In genomic region chr20:37309941-37310590, GRCh38 we compare ENCODE assay signal across 20 cellular contexts. TPM values are rescaled to one million over a fixed set of nuclear protein-coding genes. Genes with fewer than 3 reads are reported as not detected.
DNase-seq lines count a peak whose midpoint lies in the region; ATAC-seq lines count a peak whose summit lies in the region.
"Had no signal": no experiment of that assay in that cellular context is flagged by ENCODE, and none has a peak within 500 bp of the region (broad histone marks: within the 10 kb centered on the region; RNA-seq: fewer than 3 reads in every experiment).

No MANE protein-coding gene starts in this region.

- peak overlapping the region; percentile 26 for H3K27ac Mint-ChIP-seq in stimulated activated naive B cell treated with anti-CD40 and anti-IgM and Interleukin-4, amounts not matched to agents 10 μg/mL and 1 μg/mL and 100 μg/mL, for 72 hours

- intact Hi-C loops in posterior vena cava (cut with DNase I) = no loop called here

- H2AK5ac ChIP-seq in mesenchymal stem cell (ENCODE audit: low read length, severe bottlenecking) = no peak overlapping the region

- no peak overlapping the region for H2BK15ac ChIP-seq in mesenchymal stem cell (ENCODE audit: low read depth, poor library complexity, severe bottlenecking)

- H3F3A ChIP-seq in GM23248 (ENCODE audit: insufficient read depth) = peaks cover 14% of the 10 kb centered on the region; the same call in 1 of the 2 replicates

- H2BK12ac ChIP-seq in mesenchymal stem cell (ENCODE audit: low read length in 2 of 2) = no peak overlapping the region

- no peak overlapping the region for H2BK120ac ChIP-seq in mesenchymal stem cell (ENCODE audit: low read depth, low read length)

- no peak overlapping the region for H3K4me2 ChIP-seq in mesenchymal stem cell (ENCODE audit: low read length, poor library complexity, severe bottlenecking)
- no peak overlapping the region for H3K4me2 ChIP-seq in GM23248 (ENCODE audit: unreplicated experiment)

- DNase-seq in activated effector memory CD4-positive, alpha-beta T cell treated with anti-CD3 and anti-CD28 coated beads, Interleukin-2, amount 50 U/mL, for 16 hours = peak; percentile 45
- no peak for DNase-seq in activated effector memory CD4-positive, alpha-beta T cell treated with Interleukin-2 at 50 U/mL for 16 hours
- peak; percentile 37 for DNase-seq in amniotic epithelial cell (ENCODE audit: low read depth)
- DNase-seq in mesenchymal stem cell = peak; percentile 30
- DNase-seq in stimulated activated naive B cell treated with anti-CD40 and anti-IgM and Interleukin-4, amounts not matched to agents 10 μg/mL and 1 μg/mL and 100 μg/mL, for 72 hours = no peak
- no peak for DNase-seq in GM23248
- no peak for DNase-seq in posterior vena cava (ENCODE audit: low spot score)
- DNase-seq: activated CD4-positive, alpha-beta T cell treated with anti-CD3 and anti-CD28 coated beads for 36 hours; activated T-cell treated with anti-CD3 and anti-CD28 coated beads, Interleukin-2, amount 50 U/mL, for 1 hour; anterior cingulate cortex; COR-L47; foreskin melanocyte; HFFc6; NCI-H524 treated with DMSO at 0.1 percent for 48 hours; spleen; T-helper 1 cell had no signal

- no peak for ATAC-seq in stimulated activated naive B cell treated with anti-CD40 and anti-IgM and Interleukin-4, amounts not matched to agents 10 μg/mL and 1 μg/mL and 100 μg/mL, for 72 hours (replicated peaks)
- ATAC-seq in HG03196 (IDR thresholded peaks at IDR 0.05; ENCODE audit: unreplicated experiment) = no peak
- ATAC-seq: activated CD4-positive, alpha-beta T cell treated with anti-CD3 and anti-CD28 coated beads for 36 hours; naive thymus-derived CD8-positive, alpha-beta T cell; Panc1 had no signal

- no peak overlapping the region for H3K4ac ChIP-seq in mesenchymal stem cell (ENCODE audit: low read depth in 1 of 2, low read length in 2 of 2)

- H3K18ac ChIP-seq in mesenchymal stem cell (ENCODE audit: low read depth in 1 of 2, low read length in 2 of 2) = no peak overlapping the region

- H3K27ac ChIP-seq in mesenchymal stem cell (ENCODE audit: low read length, poor library complexity, severe bottlenecking) = no peak overlapping the region
- no peak overlapping the region for H3K27ac ChIP-seq in GM23248
- H3K27ac ChIP-seq: spleen, upper lobe of left lung had no signal

- H3K27me3 Mint-ChIP-seq in stimulated activated naive B cell treated with anti-CD40 and anti-IgM and Interleukin-4, amounts not matched to agents 10 μg/mL and 1 μg/mL and 100 μg/mL, for 72 hours = no peaks in the 10 kb centered on the region
- H3K27me3 Mint-ChIP-seq: activated CD4-positive, alpha-beta T cell treated with anti-CD3 and anti-CD28 coated beads for 36 hours; naive thymus-derived CD8-positive, alpha-beta T cell had no signal

- no peak overlapping the region for H3K9ac ChIP-seq in mesenchymal stem cell (ENCODE audit: low read length)
- no peak overlapping the region for H3K9ac ChIP-seq in GM23248

- H3K9me3 ChIP-seq in mesenchymal stem cell (ENCODE audit: control insufficient read depth, low read length) = no peaks in the 10 kb centered on the region
- no peaks in the 10 kb centered on the region for H3K9me3 ChIP-seq in GM23248 (ENCODE audit: low read depth)
- H3K9me3 ChIP-seq: spleen, upper lobe of left lung had no signal

- WGBS in mesenchymal stem cell = 73% methylated on average over 16 of the region's 16 CpGs
- 58 to 59% methylated on average over 16 of the region's 16 CpGs for WGBS in GM23248 (ENCODE audit: low coverage in 1 of 2, low lambda C conversion rate in 2 of 2, missing lambda C conversion rate in 2 of 2), 2 experiments

- no peak overlapping the region for H3K4me3 Mint-ChIP-seq in stimulated activated naive B cell treated with anti-CD40 and anti-IgM and Interleukin-4, amounts not matched to agents 10 μg/mL and 1 μg/mL and 100 μg/mL, for 72 hours
- H3K4me3 Mint-ChIP-seq: activated CD4-positive, alpha-beta T cell treated with anti-CD3 and anti-CD28 coated beads for 36 hours; HFFc6; naive thymus-derived CD8-positive, alpha-beta T cell had no signal

- no peaks in the 10 kb centered on the region for H3K9me2 ChIP-seq in GM23248 (ENCODE audit: insufficient read depth)

- H2BK5ac ChIP-seq in mesenchymal stem cell (ENCODE audit: low read depth, low read length, poor library complexity, severe bottlenecking) = no peak overlapping the region

- H3K23ac ChIP-seq in mesenchymal stem cell (ENCODE audit: low read length in 2 of 2) = no peak overlapping the region

- no peak overlapping the region for H4K91ac ChIP-seq in mesenchymal stem cell (ENCODE audit: low read length)

- H2AFZ ChIP-seq in mesenchymal stem cell (ENCODE audit: low read depth, low read length) = no peak overlapping the region
- no peak overlapping the region for H2AFZ ChIP-seq in GM23248

- peaks cover 40 to 47% of the 10 kb centered on the region in 2 experiments for H3K36me3 ChIP-seq in mesenchymal stem cell (ENCODE audit: control insufficient read depth in 1 of 2, insufficient read depth in 2 of 2, low read depth in 1 of 2, low read length in 2 of 2)
- H3K36me3 ChIP-seq in GM23248 (ENCODE audit: low read depth) = no peaks in the 10 kb centered on the region

- H3K79me2 ChIP-seq in GM23248 (ENCODE audit: insufficient read depth) = peaks cover 86% of the 10 kb centered on the region

- H4K20me1 ChIP-seq in GM23248 (ENCODE audit: insufficient read depth) = no peaks in the 10 kb centered on the region

- no peak overlapping the region for H3K4me3 ChIP-seq in mesenchymal stem cell (ENCODE audit: insufficient read depth in 1 of 2, low read depth in 1 of 2, low read length in 2 of 2)
- H3K4me3 ChIP-seq in GM23248 = no peak overlapping the region
- H3K4me3 ChIP-seq: spleen, upper lobe of left lung had no signal

- peaks cover 11% of the 10 kb centered on the region for H3K4me1 ChIP-seq in mesenchymal stem cell (ENCODE audit: control insufficient read depth, insufficient read depth, low read depth, low read length)
- H3K4me1 ChIP-seq in GM23248 (ENCODE audit: insufficient read depth) = peaks cover 28% of the 10 kb centered on the region

- H3K36me3 Mint-ChIP-seq in stimulated activated naive B cell treated with anti-CD40 and anti-IgM and Interleukin-4, amounts not matched to agents 10 μg/mL and 1 μg/mL and 100 μg/mL, for 72 hours = peaks cover 49 to 78% of the 10 kb centered on the region in 2 donors

- no peak overlapping the region for H4K8ac ChIP-seq in mesenchymal stem cell (ENCODE audit: low read length)

- in situ Hi-C loops in GM23248 (cut with MboI) = no loop called here

- H3K9me3 Mint-ChIP-seq in stimulated activated naive B cell treated with anti-CD40 and anti-IgM and Interleukin-4, amounts not matched to agents 10 μg/mL and 1 μg/mL and 100 μg/mL, for 72 hours = no peaks in the 10 kb centered on the region
- H3K9me3 Mint-ChIP-seq: HFFc6; naive thymus-derived CD8-positive, alpha-beta T cell had no signal

- peaks cover 39 to 67% of the 10 kb centered on the region in 2 donors for H3K4me1 Mint-ChIP-seq in stimulated activated naive B cell treated with anti-CD40 and anti-IgM and Interleukin-4, amounts not matched to agents 10 μg/mL and 1 μg/mL and 100 μg/mL, for 72 hours

- no peak overlapping the region for H3K14ac ChIP-seq in mesenchymal stem cell (ENCODE audit: low read length in 2 of 2)

- peaks cover 52% of the 10 kb centered on the region for H3K79me1 ChIP-seq in mesenchymal stem cell (replicated peaks; ENCODE audit: low read length, poor library complexity, severe bottlenecking)

- H3K27me3 ChIP-seq in mesenchymal stem cell (ENCODE audit: control insufficient read depth in 1 of 2, insufficient read depth in 1 of 2, low read length in 2 of 2) = no peaks in the 10 kb centered on the region
- no peaks in the 10 kb centered on the region for H3K27me3 ChIP-seq in GM23248 (replicated peaks; ENCODE audit: insufficient read depth)
- H3K27me3 ChIP-seq: spleen, upper lobe of left lung had no signal

RNA-seq across cellular contexts. Expression of gene MANBAL, which starts 20.6 kb away (rescaled TPM):
- 53.0 TPM for polyA plus RNA-seq in mesenchymal stem cell (2013, experiment 1 of 2)
- 53.3 TPM for polyA plus RNA-seq in mesenchymal stem cell (2013, experiment 2 of 2)
- 23.6 and 24.8 TPM in 2 replicates for total RNA-seq in GM23248 (2014; rRNA removed; shearing (Covaris generic))
- 96.3 and 105 TPM in 2 replicates for polyA plus RNA-seq in GM23248 (2016; fragmentation: Nextera tagmentation; extraction: Ambion mirVana)
- 10 to 100 TPM; 51.9 to 54.2 TPM for total RNA-seq in posterior vena cava

RNA-seq across cellular contexts. Expression of gene SRC, which starts 35.9 kb away (rescaled TPM):
- 9.6 TPM for polyA plus RNA-seq in mesenchymal stem cell (2013, experiment 1 of 2)
- polyA plus RNA-seq in mesenchymal stem cell (2013, experiment 2 of 2) = 8.0 TPM
- total RNA-seq in GM23248 (2014; rRNA removed; shearing (Covaris generic)) = 28.6 and 29.8 TPM in 2 replicates
- polyA plus RNA-seq in GM23248 (2016; fragmentation: Nextera tagmentation; extraction: Ambion mirVana) = 13.9 and 17.0 TPM in 2 replicates
- total RNA-seq in posterior vena cava = 10 to 100 TPM; 35.4 to 39.1 TPM

RNA-seq across cellular contexts. Expression of gene GHRH, which starts 48.5 kb away (rescaled TPM):
- polyA plus RNA-seq in mesenchymal stem cell (2013, experiment 1 of 2) = not detected
- not detected for polyA plus RNA-seq in mesenchymal stem cell (2013, experiment 2 of 2)
- total RNA-seq in GM23248 (2014; rRNA removed; shearing (Covaris generic)) = not detected in 2 replicates
- polyA plus RNA-seq in GM23248 (2016; fragmentation: Nextera tagmentation; extraction: Ambion mirVana) = not detected in 2 replicates
- not detected for total RNA-seq in posterior vena cava
- total RNA-seq: activated CD4-positive, alpha-beta T cell treated with anti-CD3 and anti-CD28 coated beads for 36 hours; HFFc6; naive thymus-derived CD8-positive, alpha-beta T cell; spleen; upper lobe of left lung had no signal
- polyA plus RNA-seq: naive thymus-derived CD8-positive, alpha-beta T cell; spleen had no signal

Comparison
In these comparisons a context has a peak if more than half of its experiments do, and no peak if none do; other contexts are left out.
1. DNase-seq: peak in activated effector memory CD4-positive, alpha-beta T cell treated with anti-CD3 and anti-CD28 coated beads, Interleukin-2, amount 50 U/mL, for 16 hours (single experiment), amniotic epithelial cell (single experiment) and mesenchymal stem cell (single experiment); none in activated effector memory CD4-positive, alpha-beta T cell treated with Interleukin-2 at 50 U/mL for 16 hours (single experiment), stimulated activated naive B cell treated with anti-CD40 and anti-IgM and Interleukin-4, amounts not matched to agents 10 μg/mL and 1 μg/mL and 100 μg/mL, for 72 hours (single experiment), GM23248 (single experiment) and posterior vena cava (single experiment).